24 cellular contexts compared by ENCODE assay signal in genomic region chr12:8866429-8866828, GRCh38. TPM values are rescaled to one million over a fixed set of nuclear protein-coding genes. Genes with fewer than 3 reads are reported as not detected.
DNase-seq lines count a peak whose midpoint lies in the region; ATAC-seq, FAIRE-seq and TF ChIP-seq lines count a peak whose summit lies in the region.
"Had no signal": no experiment of that assay in that cellular context is flagged by ENCODE, and none has a peak within 500 bp of the region (broad histone marks: within the 10 kb centered on the region; RNA-seq: fewer than 3 reads in every experiment).

No MANE protein-coding gene starts in this region.

- H3K4me2 ChIP-seq in K562 (ENCODE audit: insufficient read depth, low read length): no peak overlapping the region
- H3K4me2 ChIP-seq in OCI-LY7 (ENCODE audit: low read length): no peak overlapping the region
- H3K4me2 ChIP-seq: BLaER1 had no signal

- H3K27ac ChIP-seq in K562 (ENCODE audit: extremely low read depth, low read depth, low read length) (no peak overlapping the region), OCI-LY7 (ENCODE audit: low read depth, low read length, poor library complexity, severe bottlenecking) (no peak overlapping the region)
- H3K27ac ChIP-seq: BLaER1 had no signal

- H3K4me3 ChIP-seq in K562 (no peak overlapping the region), OCI-LY7 (ENCODE audit: low read depth, low read length, poor library complexity, severe bottlenecking) (no peak overlapping the region)
- H3K4me3 ChIP-seq: BLaER1 had no signal

- TF ChIP-seq POLR2A in K562 (conservative IDR thresholded peaks at IDR 0.05): no peak

- H3K9me1 ChIP-seq in K562 (ENCODE audit: control insufficient read depth, insufficient read depth, low read length): no peaks in the 10 kb centered on the region

- no peaks in the 10 kb centered on the region for H3K36me3 Mint-ChIP-seq in activated T-cell treated with anti-CD3 and anti-CD28 coated beads, Interleukin-2, amount 50 U/mL, for 4 hours (ENCODE audit: insufficient read depth)
- H3K36me3 Mint-ChIP-seq: CD14-positive monocyte; CD4-positive, alpha-beta memory T cell; CD4-positive, CD25-positive, alpha-beta regulatory T cell; CD8-positive, alpha-beta memory T cell had no signal

- FAIRE-seq in K562 (lab: Jason Lieb, UNC): no peak
- FAIRE-seq: A204.1, G401.6, GM19239 had no signal

- in situ Hi-C loops in K562 (cut with MboI): no loop called here

- POLR2A ChIA-PET in K562 (lab: Yijun Ruan, JAX): no interaction called here
- POLR2A ChIA-PET in OCI-LY7 (lab: Charles Lee): interaction anchor here (0.6 kb wide), 1 partner anchor 42 kb away, joined by 3 read pairs; no protein-coding TSS in a partner anchor

- H3K9ac ChIP-seq in K562 (ENCODE audit: insufficient read depth in 1 of 2, low read depth in 2 of 2, low read length in 2 of 2): no peak overlapping the region
- H3K9ac ChIP-seq: BLaER1 had no signal

- no peaks in the 10 kb centered on the region for H4K20me1 ChIP-seq in K562 (replicated peaks; ENCODE audit: control insufficient read depth, insufficient read depth, low read length)
- H4K20me1 ChIP-seq in OCI-LY7 (ENCODE audit: insufficient read depth, low read length): no peaks in the 10 kb centered on the region
- H4K20me1 ChIP-seq: BLaER1 had no signal

- H3K4me1 Mint-ChIP-seq in activated T-cell treated with anti-CD3 and anti-CD28 coated beads, Interleukin-2, amount 50 U/mL, for 4 hours (ENCODE audit: low read depth): no peaks in the 10 kb centered on the region
- H3K4me1 Mint-ChIP-seq: CD14-positive monocyte; CD4-positive, alpha-beta memory T cell; CD4-positive, CD25-positive, alpha-beta regulatory T cell; CD8-positive, alpha-beta memory T cell had no signal

- TF ChIP-seq EP300 in K562 (IDR thresholded peaks at IDR 0.05; ENCODE audit: low read length): no peak

- TF ChIP-seq RAD21 in K562 (CRISPR knock-in tag; conservative IDR thresholded peaks at IDR 0.05 in 1 of 2, IDR thresholded peaks at IDR 0.05 in 1 of 2): no peak

- no peaks in the 10 kb centered on the region for H3K27me3 ChIP-seq in K562 (ENCODE audit: control insufficient read depth in 2 of 2, insufficient read depth in 2 of 2, low read length in 2 of 2)
- H3K27me3 ChIP-seq: BE2C, BLaER1 had no signal

- ATAC-seq in K562: no peak
- no peak for ATAC-seq in GM18519 (IDR thresholded peaks at IDR 0.05; ENCODE audit: low FRiP score, unreplicated experiment)
- no peak for ATAC-seq in GM18909 (IDR thresholded peaks at IDR 0.05; ENCODE audit: poor library complexity, unreplicated experiment)
- no peak for ATAC-seq in activated T-cell treated with anti-CD3 and anti-CD28 coated beads, Interleukin-2, amount 50 U/mL, for 4 hours

- WGBS in K562 (ENCODE audit: insufficient coverage, low coverage, missing lambda C conversion rate): 33% methylated on average over 2 of the region's 2 CpGs

- peak; percentile 13 for DNase-seq in DMS53 treated with DMSO at 0.1 percent for 48 hours (lab: John Stamatoyannopoulos, UW; ENCODE audit: unreplicated experiment)
- peak; percentile 23 for DNase-seq in NCI-H69 (lab: John Stamatoyannopoulos, UW)
- peak; percentile 28 for DNase-seq in OCI-M1 (lab: John Stamatoyannopoulos, UW)
- DNase-seq in K562 (ENCODE audit: extremely low read depth in 1 of 4, low spot score in 3 of 4): no peak
- DNase-seq in OCI-LY7 (ENCODE audit: low spot score): no peak
- DNase-seq in activated T-cell treated with anti-CD3 and anti-CD28 coated beads, Interleukin-2, amount 50 U/mL, for 4 hours: no peak
- DNase-seq: 8988T; ACHN; BE2C; C1 segment of cervical spinal cord; CD4-positive, alpha-beta memory T cell; CD8-positive, alpha-beta memory T cell; COR-L47; DMS79 treated with DMSO at 0.1 percent for 48 hours; GF-D8 had no signal

- no peaks in the 10 kb centered on the region for H3K9me2 ChIP-seq in OCI-LY7 (ENCODE audit: insufficient read depth, low read length)

- H3K79me2 ChIP-seq in K562 (ENCODE audit: control insufficient read depth, insufficient read depth, low read length): no peaks in the 10 kb centered on the region
- H3K79me2 ChIP-seq in OCI-LY7 (ENCODE audit: insufficient read depth, low read depth, low read length): no peaks in the 10 kb centered on the region

- no peaks in the 10 kb centered on the region for H3K9me3 ChIP-seq in K562 (replicated peaks; ENCODE audit: control insufficient read depth, insufficient read depth, low read depth, low read length)
- no peaks in the 10 kb centered on the region for H3K9me3 ChIP-seq in OCI-LY7 (ENCODE audit: low read length)
- H3K9me3 ChIP-seq: BE2C, BLaER1 had no signal

- TF ChIP-seq CTCF in K562 (IDR thresholded peaks at IDR 0.05 in 2 of 3, conservative IDR thresholded peaks at IDR 0.05 in 1 of 3; ENCODE audit: insufficient read depth in 2 of 3, low read depth in 1 of 3, low read length in 3 of 3): no peak
- no peak for TF ChIP-seq CTCF in OCI-LY7 (conservative IDR thresholded peaks at IDR 0.05; ENCODE audit: low read length)

- H3K36me3 ChIP-seq in K562 (ENCODE audit: control insufficient read depth, insufficient read depth, low read length): no peaks in the 10 kb centered on the region
- no peaks in the 10 kb centered on the region for H3K36me3 ChIP-seq in OCI-LY7 (ENCODE audit: insufficient read depth, low read length)
- H3K36me3 ChIP-seq: BE2C, BLaER1 had no signal

- BruUV-seq in K562 (replicated peaks; lab: Mats Ljungman, UMichigan) (no TSS peak), OCI-LY7 (replicated peaks; lab: Mats Ljungman, UMichigan) (no TSS peak)

- peak overlapping the region; percentile 70; the same call in 1 of the 2 replicates for H2AFZ ChIP-seq in K562 (ENCODE audit: low read depth, low read length)
- H2AFZ ChIP-seq in OCI-LY7 (ENCODE audit: low read length): no peak overlapping the region

- H3K4me3 Mint-ChIP-seq in activated T-cell treated with anti-CD3 and anti-CD28 coated beads, Interleukin-2, amount 50 U/mL, for 4 hours: no peak overlapping the region
- H3K4me3 Mint-ChIP-seq: CD14-positive monocyte; CD4-positive, alpha-beta memory T cell; CD4-positive, CD25-positive, alpha-beta regulatory T cell; CD8-positive, alpha-beta memory T cell had no signal

- CTCF ChIA-PET in K562 (lab: Yijun Ruan, JAX; ENCODE audit: low intra/inter-chr PET ratio): no interaction called here
- CTCF ChIA-PET in OCI-LY7 (lab: Charles Lee; ENCODE audit: unreplicated experiment): no interaction called here

- no peaks in the 10 kb centered on the region for H3K9me3 Mint-ChIP-seq in activated T-cell treated with anti-CD3 and anti-CD28 coated beads, Interleukin-2, amount 50 U/mL, for 4 hours
- H3K9me3 Mint-ChIP-seq: CD14-positive monocyte; CD4-positive, alpha-beta memory T cell; CD4-positive, CD25-positive, alpha-beta regulatory T cell; CD8-positive, alpha-beta memory T cell had no signal

- intact Hi-C loops in K562 (cut with micrococcal nuclease) (no loop called here), OCI-LY7 (cut with micrococcal nuclease; ENCODE audit: unreplicated experiment) (no loop called here)

- H3K4me1 ChIP-seq in K562 (replicated peaks in 1 of 2; ENCODE audit: control insufficient read depth in 2 of 2, insufficient read depth in 2 of 2, low read length in 2 of 2) (peaks cover 0 to 6% of the 10 kb centered on the region in 2 experiments; a peak in 2 of 5 replicates), OCI-LY7 (ENCODE audit: insufficient read depth, low read length, poor library complexity, severe bottlenecking) (no peaks in the 10 kb centered on the region)
- H3K4me1 ChIP-seq: BE2C, BLaER1 had no signal

- H3K27me3 Mint-ChIP-seq in activated T-cell treated with anti-CD3 and anti-CD28 coated beads, Interleukin-2, amount 50 U/mL, for 4 hours (ENCODE audit: low read depth): peaks cover 2% of the 10 kb centered on the region

RNA-seq across cellular contexts. Expression of gene A2ML1, which starts 44.0 kb away (rescaled TPM):
- total RNA-seq in K562 (2011; cell fraction: chromatin; rRNA removed; ENCODE audit: low replicate concordance): 0.12 and 0.63 TPM in 2 replicates
- total RNA-seq in K562 (2011; cell fraction: nucleolus; rRNA removed): 0.39 TPM in 1 of 2 replicates, not detected in the other
- 1.2 TPM in 1 of 2 replicates, not detected in the other for total RNA-seq in K562 (2011; cell fraction: nucleoplasm; rRNA removed)
- 0.04 and 0.14 TPM in 2 replicates for total RNA-seq in K562 (2014; rRNA removed)
- total RNA-seq in K562 (2014; rRNA removed; fragmentation: Illumina TruSeq; extraction: Trizol): 0.11 and 0.26 TPM in 2 replicates
- total RNA-seq in K562 (2015; rRNA removed; fragmentation: Illumina TruSeq; extraction: Trizol): 0.23 and 0.47 TPM in 2 replicates
- 0.40 TPM in 1 of 2 replicates, not detected in the other for total RNA-seq in K562 (2021)
- polyA plus RNA-seq in K562 (2011; rRNA removed): 0.01 and 0.04 TPM in 2 replicates
- polyA plus RNA-seq in K562 (2011; cell fraction: cytosol; rRNA removed): 0.03 and 0.06 TPM in 2 replicates
- 0.06 and 0.11 TPM in 2 replicates for polyA plus RNA-seq in K562 (2011; cell fraction: nucleus; rRNA removed)
- polyA plus RNA-seq in K562 (2012): 0.07 and 0.20 TPM in 2 replicates
- 0.07 and 0.13 TPM in 2 replicates for polyA plus RNA-seq in K562 (2014; fragmentation: Illumina TruSeq; extraction: Trizol)
- polyA plus RNA-seq in K562 (2014; fragmentation: Nextera tagmentation; extraction: Ambion mirVana): under 1 TPM; 0.04 to 0.14 TPM
- 0.04 and 0.11 TPM in 2 replicates for polyA plus RNA-seq in K562 (2014; rRNA removed)
- 0.06 and 0.07 TPM in 2 replicates for polyA minus RNA-seq in K562 (2011; rRNA and poly(A)+ RNA removed)
- not detected in 2 replicates for polyA minus RNA-seq in K562 (2011; cell fraction: cytosol; rRNA and poly(A)+ RNA removed)
- polyA minus RNA-seq in K562 (2011; cell fraction: nucleus; rRNA and poly(A)+ RNA removed): not detected in 2 replicates
- total RNA-seq in OCI-LY7 (2014; rRNA removed; shearing (Covaris generic)): not detected in 2 replicates
- not detected in 2 replicates for total RNA-seq in OCI-LY7 (2022)
- total RNA-seq in activated T-cell treated with anti-CD3 and anti-CD28 coated beads, Interleukin-2, amount 50 U/mL, for 4 hours: not detected
- total RNA-seq: CD4-positive, alpha-beta memory T cell; CD4-positive, CD25-positive, alpha-beta regulatory T cell; CD8-positive, alpha-beta memory T cell had no signal
- polyA plus RNA-seq: AG04450; CD14-positive monocyte; CD4-positive, alpha-beta memory T cell; CD4-positive, CD25-positive, alpha-beta regulatory T cell; CD8-positive, alpha-beta memory T cell had no signal

RNA-seq across cellular contexts. Expression of gene PHC1, which starts 47.9 kb away (rescaled TPM):
- total RNA-seq in K562 (2011; cell fraction: chromatin; rRNA removed; ENCODE audit: low replicate concordance): 40.7 and 46.4 TPM in 2 replicates
- 17.3 and 17.8 TPM in 2 replicates for total RNA-seq in K562 (2011; cell fraction: nucleolus; rRNA removed)
- total RNA-seq in K562 (2011; cell fraction: nucleoplasm; rRNA removed): 23.5 and 24.1 TPM in 2 replicates
- total RNA-seq in K562 (2014; rRNA removed): 6.9 and 8.3 TPM in 2 replicates
- total RNA-seq in K562 (2014; rRNA removed; fragmentation: Illumina TruSeq; extraction: Trizol): 4.2 and 5.6 TPM in 2 replicates
- total RNA-seq in K562 (2015; rRNA removed; fragmentation: Illumina TruSeq; extraction: Trizol): 4.7 and 6.2 TPM in 2 replicates
- total RNA-seq in K562 (2021): 9.3 and 10.0 TPM in 2 replicates
- 13.7 and 15.7 TPM in 2 replicates for polyA plus RNA-seq in K562 (2011; rRNA removed)
- 13.8 and 22.3 TPM in 2 replicates for polyA plus RNA-seq in K562 (2011; cell fraction: cytosol; rRNA removed)
- 74.7 and 89.9 TPM in 2 replicates for polyA plus RNA-seq in K562 (2011; cell fraction: nucleus; rRNA removed)
- polyA plus RNA-seq in K562 (2012): 10.5 and 21.6 TPM in 2 replicates
- polyA plus RNA-seq in K562 (2014; fragmentation: Illumina TruSeq; extraction: Trizol): 11.6 and 12.7 TPM in 2 replicates
- 1 to 10 TPM; 1.9 to 2.5 TPM for polyA plus RNA-seq in K562 (2014; fragmentation: Nextera tagmentation; extraction: Ambion mirVana)
- polyA plus RNA-seq in K562 (2014; rRNA removed): 7.2 and 11.8 TPM in 2 replicates
- polyA minus RNA-seq in K562 (2011; rRNA and poly(A)+ RNA removed): 5.6 and 6.9 TPM in 2 replicates
- 5.6 and 7.0 TPM in 2 replicates for polyA minus RNA-seq in K562 (2011; cell fraction: cytosol; rRNA and poly(A)+ RNA removed)
- 6.8 and 7.1 TPM in 2 replicates for polyA minus RNA-seq in K562 (2011; cell fraction: nucleus; rRNA and poly(A)+ RNA removed)
- 52.2 and 52.4 TPM in 2 replicates for total RNA-seq in OCI-LY7 (2014; rRNA removed; shearing (Covaris generic))
- total RNA-seq in OCI-LY7 (2022): 33.6 and 42.2 TPM in 2 replicates
- 10 to 100 TPM; 10.3 to 15.5 (median 12.1) TPM for total RNA-seq in activated T-cell treated with anti-CD3 and anti-CD28 coated beads, Interleukin-2, amount 50 U/mL, for 4 hours

Comparison
In these comparisons a context has a peak if more than half of its experiments do, and no peak if none do; other contexts are left out.
1. DNase-seq: peak in DMS53 treated with DMSO at 0.1 percent for 48 hours (single experiment), NCI-H69 (single experiment) and OCI-M1 (single experiment); none in K562 (0 of 4), OCI-LY7 (single experiment) and activated T-cell treated with anti-CD3 and anti-CD28 coated beads, Interleukin-2, amount 50 U/mL, for 4 hours (single experiment).